ENCODE assay signal across 8 cellular contexts in genomic region chr2:85355073-85355410, GRCh38. TPM values are rescaled to one million over a fixed set of nuclear protein-coding genes. Genes with fewer than 3 reads are reported as not detected.
DNase-seq lines count a peak whose midpoint lies in the region; ATAC-seq and TF ChIP-seq lines count a peak whose summit lies in the region.

No MANE protein-coding gene starts in this region.

- ATAC-seq in T-cell (replicated peaks in 1 of 4): peak in 3 of 4 experiments; percentile 6 to 15 (median 8)
- ATAC-seq in left colon: no peak

- peak overlapping the region; percentile 89 for H3K27ac ChIP-seq in CD8-positive, alpha-beta memory T cell (ENCODE audit: low read depth, low read length)
- H3K27ac ChIP-seq in skin epidermis: peak overlapping the region; percentile 43 to 97 (median 91)

- H3K36me3 Mint-ChIP-seq in CD8-positive, alpha-beta memory T cell: peaks cover 8 to 68% (median 17%) of the 10 kb centered on the region in 3 donors
- H3K36me3 Mint-ChIP-seq in T-cell: peaks cover 41% of the 10 kb centered on the region
- H3K36me3 Mint-ChIP-seq in glutamatergic neuron (ENCODE audit: unreplicated experiment): peaks cover 4% of the 10 kb centered on the region

- H3K27ac Mint-ChIP-seq in CD8-positive, alpha-beta memory T cell: peak overlapping the region; percentile 94 to 100 (median 100)
- H3K27ac Mint-ChIP-seq in T-cell (peak overlapping the region; percentile 99), glutamatergic neuron (ENCODE audit: unreplicated experiment) (peak overlapping the region; percentile 78)

- H3K27me3 Mint-ChIP-seq in CD8-positive, alpha-beta memory T cell: no peaks in the 10 kb centered on the region
- H3K27me3 Mint-ChIP-seq in T-cell (no peaks in the 10 kb centered on the region), glutamatergic neuron (ENCODE audit: unreplicated experiment) (peaks cover 12% of the 10 kb centered on the region)

- CTCF ChIA-PET in CD8-positive, alpha-beta memory T cell (lab: Charles Lee): interaction anchor here (0.9 to 1.6 kb wide), 8 partner anchors 9 to 197 kb away, joined by 3 to 6 read pairs (median 3); partner anchors contain the start of genes MAT2A and SH2D6
- CTCF ChIA-PET in T-cell (lab: Charles Lee) (interaction anchor here (0.6 to 1.3 kb wide), 9 partner anchors 16 to 240 kb away, joined by 3 to 10 read pairs (median 3); partner anchors contain the start of gene TGOLN2 (in 1 of the 2)), HEK293T (lab: Yijun Ruan, JAX) (interaction anchor here (1.1 to 1.3 kb wide), 2 partner anchors 35 to 55 kb away, joined by 3 read pairs; no protein-coding TSS in a partner anchor)

- H3K27me3 ChIP-seq in CD8-positive, alpha-beta memory T cell (ENCODE audit: insufficient read depth, low read length, poor library complexity, severe bottlenecking): no peaks in the 10 kb centered on the region
- no peaks in the 10 kb centered on the region for H3K27me3 ChIP-seq in H7 (ENCODE audit: control insufficient read depth, insufficient read depth, low read length)

- intact Hi-C loops in left colon (cut with DNase I, micrococcal nuclease): no loop called here

- no peak for DNase-seq in CD8-positive, alpha-beta memory T cell
- DNase-seq in H7 (peak; percentile 48), T-cell (peak in 2 of 34 experiments; percentile 10 to 13), glutamatergic neuron (no peak), HEK293T (ENCODE audit: extremely low spot score) (no peak), NCI-H345 treated with DMSO at 0.1 percent for 48 hours (lab: John Stamatoyannopoulos, UW; ENCODE audit: unreplicated experiment) (no peak), left colon (no peak)

- no peak for TF ChIP-seq CTCF in glutamatergic neuron (IDR thresholded peaks at IDR 0.05; ENCODE audit: partially characterized antibody, unreplicated experiment)

- no peaks in the 10 kb centered on the region for H3K9me3 ChIP-seq in CD8-positive, alpha-beta memory T cell (ENCODE audit: low read length)

- H3K9me3 Mint-ChIP-seq in CD8-positive, alpha-beta memory T cell: no peaks in the 10 kb centered on the region
- H3K9me3 Mint-ChIP-seq in T-cell: no peaks in the 10 kb centered on the region
- H3K9me3 Mint-ChIP-seq in glutamatergic neuron (ENCODE audit: unreplicated experiment): peaks cover 11% of the 10 kb centered on the region

- H3K4me3 ChIP-seq in CD8-positive, alpha-beta memory T cell (ENCODE audit: low read length): peak overlapping the region; percentile 98
- H3K4me3 ChIP-seq in H7 (ENCODE audit: insufficient read depth, low read depth, low read length) (peak overlapping the region; percentile 82), skin epidermis (peak overlapping the region; percentile 57 to 79 (median 63))

- H3K4me3 Mint-ChIP-seq in CD8-positive, alpha-beta memory T cell: peak overlapping the region; percentile 97 to 100 (median 99)
- H3K4me3 Mint-ChIP-seq in T-cell (peak overlapping the region; percentile 92 to 100 (median 97)), glutamatergic neuron (ENCODE audit: unreplicated experiment) (peak overlapping the region; percentile 100)

- peaks cover 28% of the 10 kb centered on the region for H3K4me1 ChIP-seq in CD8-positive, alpha-beta memory T cell (ENCODE audit: insufficient read depth, low read length)

- POLR2A ChIA-PET in CD8-positive, alpha-beta memory T cell (lab: Charles Lee): interaction anchor here (1.0 to 3.9 kb wide), 8 partner anchors 28 to 197 kb away, joined by 3 to 86 read pairs (median 5); partner anchors contain the start of genes MAT2A, SH2D6 and TGOLN2
- POLR2A ChIA-PET in T-cell (lab: Charles Lee): interaction anchor here (0.6 to 1.9 kb wide), 7 partner anchors 27 to 1035 kb away, joined by 3 to 16 read pairs (median 4); partner anchors contain the start of gene TGOLN2 (in 2 of the 2)
- POLR2A ChIA-PET in HEK293T (lab: Yijun Ruan, JAX): interaction anchor here (0.9 to 2.6 kb wide), 14 partner anchors 9 to 64 kb away, joined by 3 to 23 read pairs (median 5); partner anchors contain the start of genes SH2D6 and TGOLN2

- H3K36me3 ChIP-seq in CD8-positive, alpha-beta memory T cell (ENCODE audit: insufficient read depth, low read length): peaks cover 12% of the 10 kb centered on the region
- H3K36me3 ChIP-seq in H7 (replicated peaks; ENCODE audit: control insufficient read depth, insufficient read depth, low read length): peaks cover 6% of the 10 kb centered on the region

- peaks cover 47 to 74% (median 58%) of the 10 kb centered on the region in 3 donors for H3K4me1 Mint-ChIP-seq in CD8-positive, alpha-beta memory T cell
- H3K4me1 Mint-ChIP-seq in T-cell (peaks cover 54 to 60% (median 59%) of the 10 kb centered on the region in 3 donors), glutamatergic neuron (ENCODE audit: low read depth, unreplicated experiment) (peaks cover 6% of the 10 kb centered on the region)

TF ChIP-seq in HEK293T, 16 proteins besides CTCF, POLR2A, EP300 and RAD21:
- no peak for TF ChIP-seq TARDBP (IDR thresholded peaks at IDR 0.05)
- TF ChIP-seq LEF1 (IDR thresholded peaks at IDR 0.05; ENCODE audit: borderline replicate concordance): no peak
- TF ChIP-seq L3MBTL2 (conservative IDR thresholded peaks at IDR 0.05): no peak
- no peak for TF ChIP-seq SUZ12 (IDR thresholded peaks at IDR 0.05)
- no peak for TF ChIP-seq ELF4 (IDR thresholded peaks at IDR 0.05)
- no peak for TF ChIP-seq FOXM1 (IDR thresholded peaks at IDR 0.05; ENCODE audit: borderline replicate concordance)
- no peak for TF ChIP-seq CTBP1 (IDR thresholded peaks at IDR 0.05; ENCODE audit: borderline replicate concordance)
- TF ChIP-seq FOXA1 (IDR thresholded peaks at IDR 0.05): no peak
- TF ChIP-seq BHLHE40 (IDR thresholded peaks at IDR 0.05; ENCODE audit: borderline replicate concordance): no peak
- no peak for TF ChIP-seq FOXK2 (IDR thresholded peaks at IDR 0.05)
- no peak for TF ChIP-seq ARNT (IDR thresholded peaks at IDR 0.05)
- no peak for TF ChIP-seq HDGF (IDR thresholded peaks at IDR 0.05; ENCODE audit: borderline replicate concordance)
- no peak for TF ChIP-seq ZNF384 (IDR thresholded peaks at IDR 0.05)
- no peak for TF ChIP-seq SP1 (IDR thresholded peaks at IDR 0.05)
- no peak for TF ChIP-seq NFRKB (IDR thresholded peaks at IDR 0.05)
TF ChIP-seq in HEK293T: peak in this region for 0.

RNA-seq across cellular contexts. Expression of gene ELMOD3, which starts 0.5 kb away (rescaled TPM):
- 10 to 100 TPM; 13.6 to 14.4 TPM for total RNA-seq in CD8-positive, alpha-beta memory T cell
- 12.2 TPM for polyA plus RNA-seq in CD8-positive, alpha-beta memory T cell
- total RNA-seq in H7 (2014; rRNA removed; shearing (Covaris generic)): 11.3 and 11.5 TPM in 2 replicates
- total RNA-seq in T-cell (10 to 100 TPM; 18.8 to 30.9 (median 25.2) TPM), glutamatergic neuron (ENCODE audit: unreplicated experiment) (18.0 TPM), left colon (10 to 100 TPM; 18.3 to 19.6 TPM)

RNA-seq across cellular contexts. Expression of gene RETSAT, which starts 0.7 kb away (rescaled TPM):
- total RNA-seq in CD8-positive, alpha-beta memory T cell: 10 to 100 TPM; 33.4 to 36.0 TPM
- polyA plus RNA-seq in CD8-positive, alpha-beta memory T cell: 23.7 TPM
- total RNA-seq in H7 (2014; rRNA removed; shearing (Covaris generic)): 18.5 and 29.6 TPM in 2 replicates
- 10 to 100 TPM; 24.2 to 36.3 (median 26.5) TPM for total RNA-seq in T-cell
- total RNA-seq in glutamatergic neuron (ENCODE audit: unreplicated experiment): 39.4 TPM
- total RNA-seq in left colon: 100 to 1,000 TPM; 245 to 291 TPM

RNA-seq across cellular contexts. Expression of gene TGOLN2, which starts 27.3 kb away (rescaled TPM):
- total RNA-seq in CD8-positive, alpha-beta memory T cell: 10 to 100 TPM; 93.4 to 95.6 TPM
- 55.9 TPM for polyA plus RNA-seq in CD8-positive, alpha-beta memory T cell
- 33.0 and 37.0 TPM in 2 replicates for total RNA-seq in H7 (2014; rRNA removed; shearing (Covaris generic))
- total RNA-seq in T-cell: 100 to 1,000 TPM; 142 to 175 (median 161) TPM
- 47.1 TPM for total RNA-seq in glutamatergic neuron (ENCODE audit: unreplicated experiment)
- 100 to 1,000 TPM; 186 to 193 TPM for total RNA-seq in left colon

RNA-seq across cellular contexts. Expression of gene CAPG, which starts 55.1 kb away (rescaled TPM):
- total RNA-seq in CD8-positive, alpha-beta memory T cell: 10 to 100 TPM; 22.3 to 22.8 TPM
- 36.0 TPM for polyA plus RNA-seq in CD8-positive, alpha-beta memory T cell
- total RNA-seq in H7 (2014; rRNA removed; shearing (Covaris generic)): 242 and 268 TPM in 2 replicates
- total RNA-seq in T-cell: 10 to 100 TPM; 30.1 to 71.7 (median 41.2) TPM
- total RNA-seq in glutamatergic neuron (ENCODE audit: unreplicated experiment): 15.5 TPM
- 10 to 100 TPM; 97.7 to 98.2 TPM for total RNA-seq in left colon
